ENCODE assay signal across 19 cellular contexts in the genomic region with DNA sequence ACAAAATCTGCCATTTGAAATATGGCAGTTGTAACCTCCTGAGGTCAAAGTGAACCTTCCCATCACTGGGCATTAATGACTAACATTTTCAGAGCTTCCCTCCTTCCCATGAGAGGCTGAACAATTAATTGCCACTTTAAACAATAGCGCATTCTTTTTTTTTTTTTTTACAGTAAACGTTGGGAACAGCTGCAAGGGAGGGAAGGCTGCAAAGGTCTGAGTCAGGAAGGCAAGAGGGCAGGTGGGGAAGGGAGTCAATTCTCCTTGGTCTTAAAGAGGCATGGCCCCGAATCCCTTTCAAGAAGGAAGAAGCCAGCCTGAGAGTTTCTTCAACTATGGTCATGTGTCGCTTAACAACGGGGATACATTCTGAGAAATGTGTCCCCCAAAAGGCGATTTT. TPM values are rescaled to one million over a fixed set of nuclear protein-coding genes. Genes with fewer than 3 reads are reported as not detected.
A peak's percentile ranks its signal among the peaks of the same experiment; 100 is the strongest.
DNase-seq lines count a peak whose midpoint lies in the region; ATAC-seq, FAIRE-seq and TF ChIP-seq lines count a peak whose summit lies in the region.
"Had no signal": no experiment of that assay in that cellular context is flagged by ENCODE, and none has a peak within 500 bp of the region (broad histone marks: within the 10 kb centered on the region; RNA-seq: fewer than 3 reads in every experiment).

No MANE protein-coding gene starts in this region.

- H3K36me3 ChIP-seq in GM23338 (ENCODE audit: insufficient read depth) (no peaks in the 10 kb centered on the region), pancreas (no peaks in the 10 kb centered on the region)
- H3K36me3 ChIP-seq: right lobe of liver had no signal

- 67 to 70% methylated on average over 6 of the region's 6 CpGs for WGBS in pancreas, 2 donors

- H3K9me2 ChIP-seq in GM23338 (ENCODE audit: insufficient read depth) = 0 out of 2 replicates have a peak, but pooled peaks cover 4% of the 10 kb centered on the region

- peaks cover 11% of the 10 kb centered on the region for H3K27me3 Mint-ChIP-seq in GM23338 (ENCODE audit: insufficient read depth, low read depth, poor library complexity)

- ATAC-seq in GM23338 (peak; percentile 44), pancreas (peak in 3 of 4 donors; percentile 18 to 30 (median 28)), GM21529 (IDR thresholded peaks at IDR 0.05; ENCODE audit: unreplicated experiment) (no peak)
- ATAC-seq: HCT116, right lobe of liver, Right ventricle myocardium inferior had no signal

- no peaks in the 10 kb centered on the region for H3K79me2 ChIP-seq in GM23338 (replicated peaks; ENCODE audit: insufficient read depth)

- H3K9me3 ChIP-seq in pancreas = no peaks in the 10 kb centered on the region
- H3K9me3 ChIP-seq: right lobe of liver had no signal

- H3K27me3 ChIP-seq in GM23338 (ENCODE audit: insufficient read depth) (no peaks in the 10 kb centered on the region), pancreas (no peaks in the 10 kb centered on the region)
- H3K27me3 ChIP-seq: right lobe of liver had no signal

- peaks cover 4% of the 10 kb centered on the region; the same call in 1 of the 3 replicates for H3K9me3 Mint-ChIP-seq in GM23338
- H3K9me3 Mint-ChIP-seq: memory B cell had no signal

- H3K27ac ChIP-seq in GM23338 (ENCODE audit: low read depth) (no peak overlapping the region), pancreas (no peak overlapping the region)
- H3K27ac ChIP-seq: coronary artery, right lobe of liver had no signal

- intact Hi-C loops in pancreas (cut with DNase I) = no loop called here

- TF ChIP-seq CTCF in GM23338 (conservative IDR thresholded peaks at IDR 0.05; ENCODE audit: low read depth in 2 of 2) (no peak), pancreas (IDR thresholded peaks at IDR 0.05) (no peak)

- no peaks in the 10 kb centered on the region; the same call in 1 of the 2 replicates for H3F3A ChIP-seq in GM23338 (replicated peaks; ENCODE audit: low read depth)

- FAIRE-seq in endometrium (lab: Jason Lieb, UNC) = peak; percentile 26
- FAIRE-seq in pancreas (lab: Jason Lieb, UNC) = no peak

- H3K27ac Mint-ChIP-seq in GM23338 = no peak overlapping the region
- H3K27ac Mint-ChIP-seq: memory B cell; T-helper 1 cell treated with Interleukin-12 subunit alpha and Interleukin-12 subunit beta and Interleukin-4 antibody, amounts not matched to agents 30 μg/mL and 1 μg/mL, for 36 hours had no signal

- H3K4me3 ChIP-seq in GM23338 (no peak overlapping the region), pancreas (no peak overlapping the region)
- H3K4me3 ChIP-seq: coronary artery, right lobe of liver had no signal

- peaks cover 9% of the 10 kb centered on the region; the same call in 2 of the 3 replicates for H3K4me1 Mint-ChIP-seq in GM23338

- no peak overlapping the region for H3K4me3 Mint-ChIP-seq in GM23338
- H3K4me3 Mint-ChIP-seq: memory B cell; T-helper 1 cell treated with Interleukin-12 subunit alpha and Interleukin-12 subunit beta and Interleukin-4 antibody, amounts not matched to agents 30 μg/mL and 1 μg/mL, for 36 hours had no signal

- DNase-seq in GM23338 (ENCODE audit: low spot score) (no peak), NCI-H146 treated with DMSO at 0.1 percent for 48 hours (lab: John Stamatoyannopoulos, UW; ENCODE audit: unreplicated experiment) (peak; percentile 59), pancreas (no peak), C1 segment of cervical spinal cord (lab: John Stamatoyannopoulos, UW) (no peak), HuH-7 (ENCODE audit: low spot score) (no peak), cerebellum (ENCODE audit: low spot score) (no peak)
- DNase-seq: activated CD4-positive, CD25-positive, alpha-beta regulatory T cell; activated gamma-delta T cell treated with Interleukin-2 at 50 U/mL for 16 hours; Calu3; NCI-H2029; right lobe of liver; stimulated activated CD4-positive, alpha-beta T cell treated with anti-CD3 and anti-CD28 coated beads, Interleukin-4, amount 100 ng/mL, for 1 hour had no signal

- H2AFZ ChIP-seq in GM23338 = peak overlapping the region; percentile 0; the same call in 1 of the 2 replicates

- H3K4me2 ChIP-seq in GM23338 = no peak overlapping the region

- H3K36me3 Mint-ChIP-seq in GM23338 (ENCODE audit: low read depth) = no peaks in the 10 kb centered on the region
- H3K36me3 Mint-ChIP-seq: memory B cell had no signal

- no peaks in the 10 kb centered on the region for H3K4me1 ChIP-seq in GM23338 (ENCODE audit: insufficient read depth)
- H3K4me1 ChIP-seq in pancreas = no peaks in the 10 kb centered on the region
- H3K4me1 ChIP-seq: right lobe of liver had no signal

- no peaks in the 10 kb centered on the region for H4K20me1 ChIP-seq in GM23338 (replicated peaks; ENCODE audit: insufficient read depth)

TF ChIP-seq in GM23338, 12 proteins besides CTCF, POLR2A, EP300 and RAD21:
- TF ChIP-seq POLR2AphosphoS5 (IDR thresholded peaks at IDR 0.05; ENCODE audit: low read depth) = no peak
- TF ChIP-seq ZNF331 (CRISPR knock-in tag; IDR thresholded peaks at IDR 0.05; ENCODE audit: low read depth) = no peak
- TF ChIP-seq CREB1 (CRISPR knock-in tag; IDR thresholded peaks at IDR 0.05; ENCODE audit: low read depth) = no peak
- no peak for TF ChIP-seq EZH2phosphoT487 (IDR thresholded peaks at IDR 0.05; ENCODE audit: unreplicated experiment)

RNA-seq across cellular contexts. Expression of a gene that starts 41.0 kb away (rescaled TPM):
- total RNA-seq in GM23338 (2014; rRNA removed; shearing (Covaris generic)) = 83.1 and 83.9 TPM in 2 replicates
- polyA plus RNA-seq in GM23338 (2016; fragmentation: Nextera tagmentation; extraction: Ambion mirVana) = 23.0 and 30.8 TPM in 2 replicates
- 10 to 100 TPM; 33.3 to 60.7 (median 41.0) TPM for total RNA-seq in pancreas
- polyA plus RNA-seq in pancreas = 10 to 100 TPM; 33.8 to 42.0 TPM
- 5.9 TPM for total RNA-seq in cerebellum
